Comparison of ENCODE assay signal across 1 cellular context in genomic region chr15:34665498-34666116, GRCh38.
TF ChIP-seq lines count a peak whose summit lies in the region.

No MANE protein-coding gene starts in this region.

TF ChIP-seq in SK-N-SH treated with all-trans-retinoic acid at 6 μM for 48 hours, 23 proteins besides CTCF, POLR2A, EP300 and RAD21 (continued from another document):
- no peak for TF ChIP-seq TSHZ2 (CRISPR knock-in tag; IDR thresholded peaks at IDR 0.05)
- no peak for TF ChIP-seq GLIS3 (CRISPR knock-in tag; IDR thresholded peaks at IDR 0.05)
